In the genomic region with DNA sequence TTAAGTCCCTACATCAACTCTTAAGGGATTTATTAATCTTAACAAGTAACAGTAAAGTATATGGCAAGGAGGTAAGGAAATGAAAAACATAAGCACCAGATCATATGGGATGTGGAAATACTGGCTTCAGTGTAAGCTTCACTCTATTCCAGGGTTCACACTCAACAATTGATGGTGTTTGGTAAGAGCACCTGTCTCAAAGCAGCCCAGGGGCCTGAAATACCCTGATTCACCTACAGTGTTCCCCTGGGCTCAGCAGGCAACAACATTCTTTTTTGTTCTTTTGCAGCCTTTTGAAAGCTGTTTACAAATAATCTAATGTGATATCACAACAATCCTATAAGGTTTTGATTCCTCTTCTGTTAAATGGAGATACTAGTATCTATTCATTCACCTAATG, we compare ENCODE assay signal across 11 cellular contexts. TPM values are rescaled to one million over a fixed set of nuclear protein-coding genes. Genes with fewer than 3 reads are reported as not detected.
A peak's percentile ranks its signal among the peaks of the same experiment; 100 is the strongest.
DNase-seq lines count a peak whose midpoint lies in the region; ATAC-seq and TF ChIP-seq lines count a peak whose summit lies in the region.
"Had no signal": no experiment of that assay in that cellular context is flagged by ENCODE, and none has a peak within 500 bp of the region (broad histone marks: within the 10 kb centered on the region; RNA-seq: fewer than 3 reads in every experiment).

No MANE protein-coding gene starts in this region.

- H3K27ac ChIP-seq in thoracic aorta: no peak overlapping the region
- H3K27ac ChIP-seq: SK-N-MC had no signal

- intact Hi-C loops in MCF 10A (cut with micrococcal nuclease): no loop called here

- ATAC-seq in thoracic aorta (ENCODE audit: insufficient number of reproducible peaks, low FRiP score, low read depth): no peak
- no peak for ATAC-seq in HG03159 (IDR thresholded peaks at IDR 0.05; ENCODE audit: unreplicated experiment)
- no peak for ATAC-seq in GM19395 (IDR thresholded peaks at IDR 0.05; ENCODE audit: unreplicated experiment)

- no peaks in the 10 kb centered on the region for H3K9me3 ChIP-seq in thoracic aorta

- TF ChIP-seq CTCF in MCF 10A (IDR thresholded peaks at IDR 0.05; ENCODE audit: unreplicated experiment): no peak
- TF ChIP-seq CTCF in kidney epithelial cell (IDR thresholded peaks at IDR 0.05; ENCODE audit: insufficient read depth, low read length, poor library complexity, severe bottlenecking): no peak
- no peak for TF ChIP-seq CTCF in thoracic aorta (IDR thresholded peaks at IDR 0.05)

- H3K4me1 ChIP-seq in thoracic aorta (ENCODE audit: control insufficient read depth in 1 of 2, low read depth in 2 of 2): peaks cover 12 to 19% of the 10 kb centered on the region in 2 donors

- CTCF ChIA-PET in MCF 10A (lab: Yijun Ruan, JAX): interaction anchor here (0.7 to 2.2 kb wide), 2 partner anchors 72 to 86 kb away, joined by 3 to 6 read pairs; a partner anchor contains a TSS

- H3K27me3 ChIP-seq in kidney epithelial cell (ENCODE audit: control insufficient read depth, insufficient read depth, low read length) (peaks cover 2% of the 10 kb centered on the region), thoracic aorta (replicated peaks; ENCODE audit: insufficient read depth) (peaks cover 12% of the 10 kb centered on the region)

- H3K9me3 Mint-ChIP-seq in MCF 10A (ENCODE audit: unreplicated experiment): no peaks in the 10 kb centered on the region

- peaks cover 32% of the 10 kb centered on the region for H3K4me1 Mint-ChIP-seq in MCF 10A (ENCODE audit: insufficient read depth, unreplicated experiment)

- H3K36me3 ChIP-seq in kidney epithelial cell (ENCODE audit: control insufficient read depth, insufficient read depth, low read length) (no peaks in the 10 kb centered on the region), thoracic aorta (no peaks in the 10 kb centered on the region)

- peak overlapping the region; percentile 68 for H3K4me3 ChIP-seq in kidney epithelial cell (ENCODE audit: low read depth, low read length)
- peak overlapping the region; percentile 72 for H3K4me3 ChIP-seq in thoracic aorta
- H3K4me3 ChIP-seq: SK-N-MC had no signal

- no peak overlapping the region for H3K27ac Mint-ChIP-seq in MCF 10A (ENCODE audit: low read depth, unreplicated experiment)

- no peaks in the 10 kb centered on the region for H3K27me3 Mint-ChIP-seq in MCF 10A (ENCODE audit: insufficient read depth, unreplicated experiment)

- POLR2A ChIA-PET in MCF 10A (lab: Yijun Ruan, JAX): interaction anchor here (0.7 kb wide), 1 partner anchor 333 kb away, joined by 3 read pairs; no protein-coding TSS in a partner anchor

- peak overlapping the region; percentile 75 for H3K4me3 Mint-ChIP-seq in MCF 10A (ENCODE audit: unreplicated experiment)

- no TSS peak for BruUV-seq in MCF 10A (replicated peaks; lab: Mats Ljungman, UMichigan)

- peak; percentile 9 for DNase-seq in HT-29 (ENCODE audit: low spot score)
- DNase-seq in MCF 10A (ENCODE audit: unreplicated experiment): no peak
- DNase-seq in kidney epithelial cell (ENCODE audit: low read depth): no peak
- DNase-seq in thoracic aorta (ENCODE audit: low spot score): no peak
- no peak for DNase-seq in germinal center (ENCODE audit: low spot score)
- DNase-seq: activated CD8-positive, alpha-beta memory T cell treated with anti-CD3 and anti-CD28 coated beads, Interleukin-2, amount 50 U/mL, for 48 hours; dorsolateral prefrontal cortex; NCI-H1092 treated with DMSO at 0.1 percent for 48 hours had no signal

- no peaks in the 10 kb centered on the region for H3K36me3 Mint-ChIP-seq in MCF 10A (ENCODE audit: insufficient read depth, unreplicated experiment)

RNA-seq across cellular contexts. Expression of a gene that starts 1.2 kb away (rescaled TPM):
- 66.1 and 67.8 TPM in 2 replicates for total RNA-seq in HT-29 (2014; rRNA removed; shearing (Covaris generic))
- total RNA-seq in MCF 10A (2022) (27.1 and 28.5 TPM in 2 replicates), kidney epithelial cell (27.3 and 44.6 TPM in 2 replicates), thoracic aorta (1 to 10 TPM; 2.0 to 7.4 TPM)
